19 cellular contexts compared by ENCODE assay signal in the genomic region with DNA sequence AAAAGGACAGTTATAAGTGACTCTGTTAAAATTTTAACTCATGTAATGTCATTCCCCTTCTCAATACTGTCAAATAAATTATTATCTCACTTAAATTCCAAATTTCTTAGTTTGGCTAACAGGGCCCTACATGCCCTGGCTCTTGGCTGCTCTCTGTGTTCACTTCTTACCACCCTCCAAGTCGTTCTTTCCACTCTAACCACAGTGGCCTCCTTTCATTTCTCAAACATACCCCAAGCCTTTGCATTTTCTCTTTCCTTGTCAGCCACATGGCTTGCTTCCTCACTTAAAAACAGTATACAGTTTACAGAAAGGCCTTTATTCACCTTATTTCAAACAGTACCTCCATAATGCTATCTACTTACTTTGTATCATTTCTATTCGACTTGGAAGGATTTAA.
A peak's percentile ranks its signal among the peaks of the same experiment; 100 is the strongest.
DNase-seq lines count a peak whose midpoint lies in the region; ATAC-seq and TF ChIP-seq lines count a peak whose summit lies in the region.
"Had no signal": no experiment of that assay in that cellular context is flagged by ENCODE, and none has a peak within 500 bp of the region (broad histone marks: within the 10 kb centered on the region; RNA-seq: fewer than 3 reads in every experiment).

No MANE protein-coding gene starts in this region.

- no TSS peak for BruUV-seq in Calu3 (replicated peaks; lab: Mats Ljungman, UMichigan)

- H3K9me3 Mint-ChIP-seq in Calu3 (ENCODE audit: low read depth, unreplicated experiment) = no peaks in the 10 kb centered on the region
- H3K9me3 Mint-ChIP-seq in activated CD8-positive, alpha-beta memory T cell treated with anti-CD3 and anti-CD28 coated beads, Interleukin-2, amount 10 ng/mL, durations not matched to agents 7 days and 5 days (ENCODE audit: low read depth) = peaks cover 10% of the 10 kb centered on the region

- no peak overlapping the region for H3K4me3 Mint-ChIP-seq in Calu3 (ENCODE audit: low read depth, unreplicated experiment)
- no peak overlapping the region for H3K4me3 Mint-ChIP-seq in activated CD8-positive, alpha-beta memory T cell treated with anti-CD3 and anti-CD28 coated beads, Interleukin-2, amount 10 ng/mL, durations not matched to agents 7 days and 5 days
- H3K4me3 Mint-ChIP-seq: CD4-positive, CD25-positive, alpha-beta regulatory T cell had no signal

- CTCF ChIA-PET in Calu3 (lab: Charles Lee) = interaction anchor here (0.7 kb wide), 1 partner anchor 42 kb away, joined by 3 read pairs; no protein-coding TSS in a partner anchor
- CTCF ChIA-PET in activated CD8-positive, alpha-beta memory T cell treated with anti-CD3 and anti-CD28 coated beads, Interleukin-2, amount 10 ng/mL, durations not matched to agents 7 days and 5 days (lab: Charles Lee) = no interaction called here

- no peak for TF ChIP-seq CTCF in Calu3 (IDR thresholded peaks at IDR 0.05; ENCODE audit: unreplicated experiment)

- H3K27ac Mint-ChIP-seq in Calu3 (ENCODE audit: unreplicated experiment) = no peak overlapping the region
- H3K27ac Mint-ChIP-seq in activated CD8-positive, alpha-beta memory T cell treated with anti-CD3 and anti-CD28 coated beads, Interleukin-2, amount 10 ng/mL, durations not matched to agents 7 days and 5 days = no peak overlapping the region
- H3K27ac Mint-ChIP-seq: CD4-positive, CD25-positive, alpha-beta regulatory T cell had no signal

- no peaks in the 10 kb centered on the region for H3K27me3 Mint-ChIP-seq in Calu3 (ENCODE audit: unreplicated experiment)
- no peaks in the 10 kb centered on the region for H3K27me3 Mint-ChIP-seq in activated CD8-positive, alpha-beta memory T cell treated with anti-CD3 and anti-CD28 coated beads, Interleukin-2, amount 10 ng/mL, durations not matched to agents 7 days and 5 days
- H3K27me3 Mint-ChIP-seq: CD4-positive, CD25-positive, alpha-beta regulatory T cell had no signal

- H3K36me3 Mint-ChIP-seq in Calu3 (ENCODE audit: insufficient read depth, unreplicated experiment) = no peaks in the 10 kb centered on the region
- no peaks in the 10 kb centered on the region for H3K36me3 Mint-ChIP-seq in activated CD8-positive, alpha-beta memory T cell treated with anti-CD3 and anti-CD28 coated beads, Interleukin-2, amount 10 ng/mL, durations not matched to agents 7 days and 5 days
- H3K36me3 Mint-ChIP-seq: CD4-positive, CD25-positive, alpha-beta regulatory T cell had no signal

- intact Hi-C loops in Calu3 (cut with micrococcal nuclease; ENCODE audit: unreplicated experiment) = no loop called here

- peaks cover 8% of the 10 kb centered on the region for H3K4me1 Mint-ChIP-seq in Calu3 (ENCODE audit: low read depth, unreplicated experiment)
- no peaks in the 10 kb centered on the region for H3K4me1 Mint-ChIP-seq in activated CD8-positive, alpha-beta memory T cell treated with anti-CD3 and anti-CD28 coated beads, Interleukin-2, amount 10 ng/mL, durations not matched to agents 7 days and 5 days
- H3K4me1 Mint-ChIP-seq: CD4-positive, CD25-positive, alpha-beta regulatory T cell had no signal

- in situ Hi-C loops in SK-MEL-5 (cut with HindIII; ENCODE audit: low pct_unique_long_range_greater_than_20kb, low sequenced_read_pairs) = no loop called here

- peak; percentile 53 for ATAC-seq in GM18520 (IDR thresholded peaks at IDR 0.05; ENCODE audit: unreplicated experiment)
- ATAC-seq in HG02610 (IDR thresholded peaks at IDR 0.05; ENCODE audit: unreplicated experiment) = peak; percentile 67
- peak; percentile 45 for ATAC-seq in HG03521 (IDR thresholded peaks at IDR 0.05; ENCODE audit: unreplicated experiment)
- ATAC-seq in HG03196 (IDR thresholded peaks at IDR 0.05; ENCODE audit: unreplicated experiment) = no peak
- ATAC-seq in activated CD8-positive, alpha-beta memory T cell treated with anti-CD3 and anti-CD28 coated beads, Interleukin-2, amount 10 ng/mL, durations not matched to agents 7 days and 5 days = no peak
- ATAC-seq: HepG2 had no signal

- DNase-seq in SK-MEL-5 (ENCODE audit: low read depth, low spot score) (peak; percentile 31), Calu3 (no peak), NCI-H146 (lab: John Stamatoyannopoulos, UW) (no peak)
- DNase-seq in activated CD8-positive, alpha-beta memory T cell treated with anti-CD3 and anti-CD28 coated beads, Interleukin-2, amount 10 ng/mL, durations not matched to agents 7 days and 5 days = no peak
- DNase-seq: BE2C; CD4-positive, CD25-positive, alpha-beta regulatory T cell; KG1; NCI-H1417 treated with DMSO at 0.1 percent for 48 hours; NCI-H1930; NCI-H2171; NCI-H526; Peyer's patch; SW 1271; T-helper 2 cell had no signal

Comparison
In these comparisons a context has a peak if more than half of its experiments do, and no peak if none do; other contexts are left out.
1. ATAC-seq: peak in GM18520 (single experiment), HG02610 (single experiment) and HG03521 (single experiment); none in HG03196 (single experiment) and activated CD8-positive, alpha-beta memory T cell treated with anti-CD3 and anti-CD28 coated beads, Interleukin-2, amount 10 ng/mL, durations not matched to agents 7 days and 5 days (single experiment).